ENCODE assay signal across 8 cellular contexts in genomic region chr19:32373614-32374295, GRCh38. TPM values are rescaled to one million over a fixed set of nuclear protein-coding genes. Genes with fewer than 3 reads are reported as not detected.
A peak's percentile ranks its signal among the peaks of the same experiment; 100 is the strongest.
DNase-seq lines count a peak whose midpoint lies in the region; ATAC-seq and TF ChIP-seq lines count a peak whose summit lies in the region.

No MANE protein-coding gene starts in this region.

- H3K27me3 Mint-ChIP-seq in MCF 10A (ENCODE audit: insufficient read depth, unreplicated experiment) = no peaks in the 10 kb centered on the region

- TF ChIP-seq CTCF in AG09309 (IDR thresholded peaks at IDR 0.05; ENCODE audit: control insufficient read depth, insufficient read depth, low read depth, low read length, missing control alignments) (no peak), MCF 10A (IDR thresholded peaks at IDR 0.05; ENCODE audit: unreplicated experiment) (no peak), left lung (IDR thresholded peaks at IDR 0.05) (no peak)

- peaks cover 0 to 9% of the 10 kb centered on the region in 2 donors for H3K27me3 ChIP-seq in left lung

- H3K4me1 ChIP-seq in left lung = peaks cover 0 to 10% of the 10 kb centered on the region in 2 donors

- no TSS peak for BruUV-seq in MCF 10A (replicated peaks; lab: Mats Ljungman, UMichigan)

- H3K9me3 ChIP-seq in left lung = no peaks in the 10 kb centered on the region

- H3K4me3 ChIP-seq in AG09309 (ENCODE audit: control insufficient read depth, low read depth, low read length) (no peak overlapping the region), left lung (no peak overlapping the region)

- no peaks in the 10 kb centered on the region for H3K9me3 Mint-ChIP-seq in MCF 10A (ENCODE audit: unreplicated experiment)

- peak overlapping the region; percentile 52 for H3K4me3 Mint-ChIP-seq in MCF 10A (ENCODE audit: unreplicated experiment)

- H3K4me1 Mint-ChIP-seq in MCF 10A (ENCODE audit: insufficient read depth, unreplicated experiment) = peaks cover 22% of the 10 kb centered on the region

- peaks cover 32% of the 10 kb centered on the region for H3K36me3 Mint-ChIP-seq in MCF 10A (ENCODE audit: insufficient read depth, unreplicated experiment)

- peaks cover 0 to 28% of the 10 kb centered on the region in 2 donors for H3K36me3 ChIP-seq in left lung

- POLR2A ChIA-PET in MCF 10A (lab: Yijun Ruan, JAX) = interaction anchor here (0.7 to 4.1 kb wide), 12 partner anchors 10 to 1739 kb away, joined by 3 to 39 read pairs (median 4); partner anchors contain the start of genes DPY19L3, NUDT19 and ZNF507

- CTCF ChIA-PET in MCF 10A (lab: Yijun Ruan, JAX) = interaction anchor here (1.0 to 1.4 kb wide), 5 partner anchors 10 to 1691 kb away, joined by 3 to 7 read pairs (median 4); no protein-coding TSS in a partner anchor

- H3K27ac Mint-ChIP-seq in MCF 10A (ENCODE audit: low read depth, unreplicated experiment) = peak overlapping the region; percentile 72

- intact Hi-C loops in MCF 10A (cut with micrococcal nuclease) (loop anchor here (1.0 to 5.0 kb wide), 3 partner anchors 27 to 1691 kb away; partner anchors contain the start of gene DPY19L3), left lung (cut with DNase I) (no loop called here)

- DNase-seq in AG09309 (ENCODE audit: low read depth) (peak; percentile 96), NCI-H2107 (lab: John Stamatoyannopoulos, UW) (peak; percentile 28), MCF 10A (ENCODE audit: unreplicated experiment) (peak; percentile 97), left lung (no peak)
- no peak for DNase-seq in stimulated activated naive CD8-positive, alpha-beta T cell treated with anti-CD3 and anti-CD28 coated beads, Interleukin-15, Interleukin-2, amounts not matched to agents 100 U/mL and 50 U/mL, for 24 hours

- ATAC-seq in left lung (peak; percentile 98), GM21576 (IDR thresholded peaks at IDR 0.05; ENCODE audit: unreplicated experiment) (no peak), GM21528 (IDR thresholded peaks at IDR 0.05; ENCODE audit: low FRiP score, unreplicated experiment) (no peak)
- no peak for ATAC-seq in activated CD4-positive, CD25-positive, alpha-beta regulatory T cell treated with anti-CD3 and anti-CD28 coated beads, Interleukin-2, amount 50 U/mL, for 24 hours
- no peak for ATAC-seq in stimulated activated naive CD8-positive, alpha-beta T cell treated with anti-CD3 and anti-CD28 coated beads, Interleukin-15, Interleukin-2, amounts not matched to agents 100 U/mL and 50 U/mL, for 24 hours

- peak overlapping the region; percentile 57 to 68 for H3K27ac ChIP-seq in left lung

RNA-seq across cellular contexts. Expression of gene ZNF507, which starts 28.3 kb away (rescaled TPM):
- total RNA-seq in MCF 10A (2022) (22.8 and 23.4 TPM in 2 replicates), left lung (10 to 100 TPM; 14.0 to 15.9 TPM)

RNA-seq across cellular contexts. Expression of gene DPY19L3, which starts 31.8 kb away (rescaled TPM):
- total RNA-seq in MCF 10A (2022) (37.6 and 43.8 TPM in 2 replicates), left lung (10 to 100 TPM; 31.5 to 44.9 TPM)

Comparison
In these comparisons a context has a peak if more than half of its experiments do, and no peak if none do; other contexts are left out.
1. DNase-seq: peak in AG09309 (single experiment), NCI-H2107 (single experiment) and MCF 10A (single experiment); none in left lung (0 of 2) and stimulated activated naive CD8-positive, alpha-beta T cell treated with anti-CD3 and anti-CD28 coated beads, Interleukin-15, Interleukin-2, amounts not matched to agents 100 U/mL and 50 U/mL, for 24 hours (single experiment).